11 cellular contexts compared by ENCODE assay signal in the genomic region with DNA sequence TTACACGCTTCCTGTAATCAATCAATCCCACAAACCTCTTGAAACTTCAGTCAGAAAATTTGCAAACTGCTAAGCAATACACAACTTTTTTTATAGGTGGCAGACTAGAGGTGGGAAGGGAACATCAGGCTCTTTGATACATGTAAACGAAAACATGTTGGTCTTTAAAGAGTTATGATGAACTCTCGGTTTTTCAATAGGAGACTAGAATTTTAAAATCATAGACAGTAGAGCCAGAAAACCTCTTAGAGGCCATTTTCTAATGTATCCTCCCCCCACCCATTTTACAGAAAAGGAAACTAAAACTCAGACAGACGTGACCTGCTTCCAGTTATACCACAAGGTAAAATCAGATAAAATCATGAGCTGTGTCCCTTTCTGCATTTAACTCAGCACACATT.
DNase-seq lines count a peak whose midpoint lies in the region; ATAC-seq, FAIRE-seq and TF ChIP-seq lines count a peak whose summit lies in the region.
"Had no signal": no experiment of that assay in that cellular context is flagged by ENCODE, and none has a peak within 500 bp of the region (broad histone marks: within the 10 kb centered on the region; RNA-seq: fewer than 3 reads in every experiment).

No MANE protein-coding gene starts in this region.

- H3K4me3 ChIP-seq in Loucy (ENCODE audit: low read length, poor library complexity, severe bottlenecking), result peak overlapping the region; percentile 36
- H3K4me3 ChIP-seq in astrocyte of the cerebellum (ENCODE audit: low read depth, low read length), result no peak overlapping the region
- no peak overlapping the region for H3K4me3 ChIP-seq in pancreas

- H2AFZ ChIP-seq in Loucy (ENCODE audit: low read length), result peak overlapping the region; percentile 11; the same call in 1 of the 2 replicates

- no peak for FAIRE-seq in pancreas (lab: Jason Lieb, UNC)
- FAIRE-seq: GM19239 had no signal

- peaks cover 77% of the 10 kb centered on the region for H3K4me1 ChIP-seq in Loucy (ENCODE audit: insufficient read depth, low read length, poor library complexity, severe bottlenecking)
- H3K4me1 ChIP-seq in pancreas, result no peaks in the 10 kb centered on the region

- no peak overlapping the region for H3K27ac ChIP-seq in pancreas

- H3K36me3 ChIP-seq in Loucy (ENCODE audit: insufficient read depth, low read length) (no peaks in the 10 kb centered on the region), pancreas (no peaks in the 10 kb centered on the region)

- TF ChIP-seq CTCF in GM10248 (IDR thresholded peaks at IDR 0.05; ENCODE audit: control extremely low read depth, extremely low read depth, low read depth, missing control alignments), result peak; percentile 1
- TF ChIP-seq CTCF in Loucy (conservative IDR thresholded peaks at IDR 0.05; ENCODE audit: low read length), result peak; percentile 73
- TF ChIP-seq CTCF in astrocyte of the cerebellum (IDR thresholded peaks at IDR 0.05; ENCODE audit: low read depth, low read length, missing control alignments), result peak; percentile 26
- TF ChIP-seq CTCF in pancreas (IDR thresholded peaks at IDR 0.05), result no peak

- 0 out of 2 replicates have a peak, but pooled peaks cover 2% of the 10 kb centered on the region for H3F3A ChIP-seq in Loucy (ENCODE audit: low read depth)

- no peaks in the 10 kb centered on the region for H3K9me2 ChIP-seq in Loucy (replicated peaks; ENCODE audit: low read depth, low read length)

- no peaks in the 10 kb centered on the region for H3K79me2 ChIP-seq in Loucy (ENCODE audit: insufficient read depth, low read length)

- peak overlapping the region; percentile 54 for H3K9ac ChIP-seq in Loucy (ENCODE audit: low read depth, low read length, poor library complexity, severe bottlenecking)

- H3K9me3 ChIP-seq in Loucy (ENCODE audit: insufficient read depth, low read depth, low read length) (0 out of 2 replicates have a peak, but pooled peaks cover 3% of the 10 kb centered on the region), pancreas (no peaks in the 10 kb centered on the region)

- H3K4me2 ChIP-seq in Loucy (ENCODE audit: low read depth, low read length, poor library complexity, severe bottlenecking), result peak overlapping the region; percentile 53

- ATAC-seq in pancreas (peak in 3 of 4 donors; percentile 38 to 59 (median 50)), GM21423 (IDR thresholded peaks at IDR 0.05; ENCODE audit: unreplicated experiment) (no peak)

- intact Hi-C loops in pancreas (cut with DNase I), result no loop called here

- POLR2A ChIA-PET in GM10248 (lab: Yijun Ruan, JAX), result no interaction called here

- H3K27me3 ChIP-seq in Loucy (ENCODE audit: insufficient read depth, low read length, poor library complexity, severe bottlenecking) (no peaks in the 10 kb centered on the region), pancreas (no peaks in the 10 kb centered on the region)

- DNase-seq in GM10248 (ENCODE audit: extremely low spot score) (no peak), astrocyte of the cerebellum (ENCODE audit: low read depth) (no peak), pancreas (no peak), SKM-1 treated with dmso at 0.1 percent for 144 hours (lab: John Stamatoyannopoulos, UW; ENCODE audit: unreplicated experiment) (no peak)
- DNase-seq in stimulated activated naive CD4-positive, alpha-beta T cell treated with Interleukin-2 at 50 U/mL for 16 hours (lab: John Stamatoyannopoulos, UW), result no peak
- DNase-seq in stimulated activated CD4-positive, alpha-beta T cell treated with anti-CD3 and anti-CD28 coated beads, Interleukin-15, amount 100 ng/mL, for 24 hours, result no peak
- DNase-seq: activated CD4-positive, CD25-positive, alpha-beta regulatory T cell; KG1 had no signal

- in situ Hi-C loops in astrocyte of the cerebellum (cut with HindIII; ENCODE audit: low sequenced_read_pairs), result no loop called here

- no peaks in the 10 kb centered on the region for H4K20me1 ChIP-seq in Loucy (ENCODE audit: insufficient read depth, low read length, poor library complexity, severe bottlenecking)

- CTCF ChIA-PET in GM10248 (lab: Yijun Ruan, JAX), result interaction anchor here (0.8 to 1.0 kb wide), 2 partner anchors 8 to 73 kb away, joined by 3 read pairs; no protein-coding TSS in a partner anchor

- 25 to 28% methylated on average over 4 of the region's 4 CpGs for WGBS in pancreas, 2 donors

Comparison
In these comparisons a context has a peak if more than half of its experiments do, and no peak if none do; other contexts are left out.
1. CTCF ChIP-seq: peak in GM10248 (single experiment), Loucy (single experiment) and astrocyte of the cerebellum (single experiment); none in pancreas (0 of 4).